26 cellular contexts compared by ENCODE assay signal in genomic region chr16:84761448-84762368, GRCh38. TPM values are rescaled to one million over a fixed set of nuclear protein-coding genes. Genes with fewer than 3 reads are reported as not detected.
DNase-seq lines count a peak whose midpoint lies in the region; ATAC-seq and TF ChIP-seq lines count a peak whose summit lies in the region.
"Had no signal": no experiment of that assay in that cellular context is flagged by ENCODE, and none has a peak within 500 bp of the region (broad histone marks: within the 10 kb centered on the region; RNA-seq: fewer than 3 reads in every experiment).

No MANE protein-coding gene starts in this region.

- H3K27me3 Mint-ChIP-seq in CD8-positive, alpha-beta memory T cell: no peaks in the 10 kb centered on the region
- H3K27me3 Mint-ChIP-seq in T-helper 17 cell: no peaks in the 10 kb centered on the region
- H3K27me3 Mint-ChIP-seq: activated CD8-positive, alpha-beta T cell treated with anti-CD3 and anti-CD28 coated beads for 36 hours; B cell had no signal

- TF ChIP-seq POLR2A in sigmoid colon (IDR thresholded peaks at IDR 0.05): no peak

- WGBS in sigmoid colon, 2 donors: 93 to 94% methylated on average over 17 of the region's 17 CpGs
- 92 to 93% methylated on average over 17 of the region's 17 CpGs for WGBS in heart right ventricle, 2 donors

- no peak overlapping the region for H3K4me3 ChIP-seq in CD8-positive, alpha-beta memory T cell (ENCODE audit: low read length)
- H3K4me3 ChIP-seq in fibroblast of villous mesenchyme (ENCODE audit: low read depth, low read length) (no peak overlapping the region), sigmoid colon (no peak overlapping the region), heart right ventricle (no peak overlapping the region)
- H3K4me3 ChIP-seq: dorsolateral prefrontal cortex, spleen, thoracic aorta had no signal

- no peaks in the 10 kb centered on the region for H3K9me3 ChIP-seq in CD8-positive, alpha-beta memory T cell (ENCODE audit: low read length)
- H3K9me3 ChIP-seq in T-helper 17 cell (ENCODE audit: control insufficient read depth, low read length, poor library complexity, severe bottlenecking) (no peaks in the 10 kb centered on the region), sigmoid colon (no peaks in the 10 kb centered on the region), heart right ventricle (no peaks in the 10 kb centered on the region)
- H3K9me3 ChIP-seq: spleen, thoracic aorta had no signal

- peaks cover 4 to 83% (median 8%) of the 10 kb centered on the region in 3 donors for H3K36me3 Mint-ChIP-seq in CD8-positive, alpha-beta memory T cell
- peaks cover 7% of the 10 kb centered on the region for H3K36me3 Mint-ChIP-seq in T-helper 17 cell (ENCODE audit: low read depth)

- POLR2A ChIA-PET in CD8-positive, alpha-beta memory T cell (lab: Charles Lee): no interaction called here

- no peak overlapping the region for H3K4me3 Mint-ChIP-seq in CD8-positive, alpha-beta memory T cell
- H3K4me3 Mint-ChIP-seq in T-helper 17 cell: peak overlapping the region; percentile 84
- H3K4me3 Mint-ChIP-seq: activated CD8-positive, alpha-beta T cell treated with anti-CD3 and anti-CD28 coated beads for 36 hours; B cell; WTC11 had no signal

- ATAC-seq in T-helper 17 cell: no peak
- ATAC-seq in heart right ventricle: no peak
- ATAC-seq: activated CD8-positive, alpha-beta T cell treated with anti-CD3 and anti-CD28 coated beads for 36 hours; HCT116; WTC11 had no signal

- TF ChIP-seq EP300 in sigmoid colon (IDR thresholded peaks at IDR 0.05): no peak

- H3K36me3 ChIP-seq in CD8-positive, alpha-beta memory T cell (ENCODE audit: insufficient read depth, low read length): peaks cover 32% of the 10 kb centered on the region
- peaks cover 0 to 61% (median 17%) of the 10 kb centered on the region in 4 donors for H3K36me3 ChIP-seq in sigmoid colon
- H3K36me3 ChIP-seq in heart right ventricle: peaks cover 0 to 83% (median 26%) of the 10 kb centered on the region in 9 donors

- H3K9me3 Mint-ChIP-seq in CD8-positive, alpha-beta memory T cell: no peaks in the 10 kb centered on the region
- H3K9me3 Mint-ChIP-seq: activated CD8-positive, alpha-beta T cell treated with anti-CD3 and anti-CD28 coated beads for 36 hours; WTC11 had no signal

- DNase-seq in CD8-positive, alpha-beta memory T cell: no peak
- DNase-seq in T-helper 17 cell (no peak), fibroblast of villous mesenchyme (ENCODE audit: low read depth) (peak; percentile 53), sigmoid colon (peak; percentile 19), heart right ventricle (no peak), GM13977 (ENCODE audit: low spot score) (no peak), medulla oblongata (ENCODE audit: extremely low spot score) (no peak)
- DNase-seq: activated CD8-positive, alpha-beta T cell treated with anti-CD3 and anti-CD28 coated beads for 36 hours; activated naive CD4-positive, alpha-beta T cell; activated T-cell treated with anti-CD3 and anti-CD28 coated beads, Interleukin-2, amount 50 U/mL, for 1 hour; anterior cingulate cortex; caudate nucleus; dorsolateral prefrontal cortex; KG1; kidney; MV-4-11; NCI-H1694; spleen; stimulated activated CD4-positive, alpha-beta T cell treated with anti-CD3 and anti-CD28 coated beads, Interleukin-4, amount 100 ng/mL, for 1 hour; stimulated activated naive CD4-positive, alpha-beta T cell; T1000 had no signal

- peak overlapping the region in 5 of 8 donors; percentile 38 to 83 (median 54) for H3K27ac Mint-ChIP-seq in CD8-positive, alpha-beta memory T cell
- peak overlapping the region; percentile 100 for H3K27ac Mint-ChIP-seq in T-helper 17 cell
- H3K27ac Mint-ChIP-seq: activated CD8-positive, alpha-beta T cell treated with anti-CD3 and anti-CD28 coated beads for 36 hours; B cell; WTC11 had no signal

- H3K4me1 Mint-ChIP-seq in CD8-positive, alpha-beta memory T cell: peaks cover 35 to 50% (median 41%) of the 10 kb centered on the region in 3 donors
- peaks cover 71% of the 10 kb centered on the region for H3K4me1 Mint-ChIP-seq in T-helper 17 cell
- H3K4me1 Mint-ChIP-seq: WTC11 had no signal

- intact Hi-C loops in sigmoid colon (cut with DNase I) (no loop called here), heart right ventricle (cut with DNase I) (loop anchor here in 3 of 10 donors (5.0 to 10.0 kb wide), 3 partner anchors 93 to 323 kb away; no protein-coding TSS in a partner anchor)

- H3K27ac ChIP-seq in CD8-positive, alpha-beta memory T cell (ENCODE audit: low read depth, low read length): no peak overlapping the region
- H3K27ac ChIP-seq in sigmoid colon: no peak overlapping the region
- no peak overlapping the region for H3K27ac ChIP-seq in heart right ventricle
- H3K27ac ChIP-seq: dorsolateral prefrontal cortex, RWPE1, thoracic aorta had no signal

- in situ Hi-C loops in GM13977 (cut with MboI; ENCODE audit: low pct_unique_long_range_greater_than_20kb, low sequenced_read_pairs, unreplicated experiment): no loop called here

- TF ChIP-seq CTCF in fibroblast of villous mesenchyme (IDR thresholded peaks at IDR 0.05; ENCODE audit: insufficient read depth, low read depth, low read length) (no peak), sigmoid colon (IDR thresholded peaks at IDR 0.05) (no peak), heart right ventricle (IDR thresholded peaks at IDR 0.05) (no peak), GM13977 (IDR thresholded peaks at IDR 0.05; ENCODE audit: extremely low read depth, insufficient read depth, missing control alignments) (no peak)

- CTCF ChIA-PET in CD8-positive, alpha-beta memory T cell (lab: Charles Lee): interaction anchor here (0.9 to 1.3 kb wide), 2 partner anchors 11 to 15 kb away, joined by 3 read pairs; no protein-coding TSS in a partner anchor

- peaks cover 48% of the 10 kb centered on the region for H3K4me1 ChIP-seq in CD8-positive, alpha-beta memory T cell (ENCODE audit: insufficient read depth, low read length)
- H3K4me1 ChIP-seq in sigmoid colon: peaks cover 0 to 33% (median 14%) of the 10 kb centered on the region in 4 donors
- H3K4me1 ChIP-seq in heart right ventricle: peaks cover 0 to 25% (median 10%) of the 10 kb centered on the region in 9 donors

- no peaks in the 10 kb centered on the region for H3K27me3 ChIP-seq in CD8-positive, alpha-beta memory T cell (ENCODE audit: insufficient read depth, low read length, poor library complexity, severe bottlenecking)
- H3K27me3 ChIP-seq in sigmoid colon: no peaks in the 10 kb centered on the region
- no peaks in the 10 kb centered on the region for H3K27me3 ChIP-seq in heart right ventricle
- H3K27me3 ChIP-seq: dorsolateral prefrontal cortex, spleen had no signal

RNA-seq across cellular contexts. Expression of gene CRISPLD2, which starts 58.1 kb away (rescaled TPM):
- total RNA-seq in CD8-positive, alpha-beta memory T cell: under 1 TPM in 1 of 2 experiments, not detected in 1; 0.04 TPM
- 0.05 TPM for polyA plus RNA-seq in CD8-positive, alpha-beta memory T cell
- total RNA-seq in T-helper 17 cell (1 to 10 TPM; 1.9 to 4.2 TPM), fibroblast of villous mesenchyme (44.0 and 87.3 TPM in 2 replicates), sigmoid colon (100 to 1,000 TPM; 140 to 545 (median 260) TPM), heart right ventricle (10 to 100 TPM in 7 of 10 donors, 1 to 10 TPM in 3; 7.9 to 48.1 (median 15.2) TPM)
- polyA plus RNA-seq in sigmoid colon (10 to 100 TPM in 1 of 3 donors, 1 to 10 TPM in 2; 3.0 to 27.3 (median 6.0) TPM), heart right ventricle (10 to 100 TPM; 13.2 to 25.0 TPM)

Comparison
In these comparisons a context has a peak if more than half of its experiments do, and no peak if none do; other contexts are left out.
1. DNase-seq: peak in fibroblast of villous mesenchyme (single experiment) and sigmoid colon (single experiment); none in CD8-positive, alpha-beta memory T cell (0 of 5), T-helper 17 cell (0 of 3), heart right ventricle (0 of 2), GM13977 (single experiment) and medulla oblongata (single experiment).